In genomic region chr2:31246184-31246852, GRCh38 we compare ENCODE assay signal across 27 cellular contexts. TPM values are rescaled to one million over a fixed set of nuclear protein-coding genes. Genes with fewer than 3 reads are reported as not detected.
DNase-seq lines count a peak whose midpoint lies in the region; ATAC-seq, FAIRE-seq and TF ChIP-seq lines count a peak whose summit lies in the region.
"Had no signal": no experiment of that assay in that cellular context is flagged by ENCODE, and none has a peak within 500 bp of the region (broad histone marks: within the 10 kb centered on the region; RNA-seq: fewer than 3 reads in every experiment).

No MANE protein-coding gene starts in this region.

- CTCF ChIA-PET in Calu3 (lab: Charles Lee), result interaction anchor here (0.7 kb wide), 1 partner anchor 9 kb away, joined by 3 read pairs; no protein-coding TSS in a partner anchor

- peak overlapping the region in 1 of 4 donors; percentile 30 for H3K4me3 Mint-ChIP-seq in IgD-negative memory B cell
- no peak overlapping the region for H3K4me3 Mint-ChIP-seq in Calu3 (ENCODE audit: low read depth, unreplicated experiment)
- H3K4me3 Mint-ChIP-seq: activated CD8-positive, alpha-beta T cell treated with anti-CD3 and anti-CD28 coated beads for 36 hours; activated naive CD4-positive, alpha-beta T cell treated with anti-CD3 and anti-CD28 coated beads for 36 hours; activated T-helper 1 cell treated with anti-CD3 and anti-CD28 coated beads, Interleukin-12 subunit alpha, Interleukin-12 subunit beta, Interleukin-2, Interleukin-4 antibody, amounts not matched to agents 30 ng/mL and 10 ng/mL and 1 ng/mL, durations not matched to agents 14 hours and 24 hours and 36 hours; CD8-positive, alpha-beta T cell; stimulated activated naive CD8-positive, alpha-beta T cell treated with anti-CD3 and anti-CD28 coated beads, Interleukin-15, Interleukin-2, amounts not matched to agents 100 ng/mL and 50 ng/mL, for 24 hours had no signal

- TF ChIP-seq CTCF in bronchial epithelial cell (IDR thresholded peaks at IDR 0.05; ENCODE audit: insufficient read depth, low read length, severe bottlenecking) (no peak), Calu3 (IDR thresholded peaks at IDR 0.05; ENCODE audit: unreplicated experiment) (no peak)

- H3K36me3 Mint-ChIP-seq in IgD-negative memory B cell, result peaks cover 14% of the 10 kb centered on the region
- H3K36me3 Mint-ChIP-seq in Calu3 (ENCODE audit: insufficient read depth, unreplicated experiment), result no peaks in the 10 kb centered on the region

- H3K36me3 ChIP-seq in bronchial epithelial cell (ENCODE audit: control insufficient read depth, insufficient read depth, low read length), result no peaks in the 10 kb centered on the region
- H3K36me3 ChIP-seq: gastrocnemius medialis had no signal

- H3K9me3 Mint-ChIP-seq in IgD-negative memory B cell (no peaks in the 10 kb centered on the region), Calu3 (ENCODE audit: low read depth, unreplicated experiment) (no peaks in the 10 kb centered on the region)
- H3K9me3 Mint-ChIP-seq: activated CD8-positive, alpha-beta T cell treated with anti-CD3 and anti-CD28 coated beads for 36 hours; activated naive CD4-positive, alpha-beta T cell treated with anti-CD3 and anti-CD28 coated beads for 36 hours; activated T-helper 1 cell treated with anti-CD3 and anti-CD28 coated beads, Interleukin-12 subunit alpha, Interleukin-12 subunit beta, Interleukin-2, Interleukin-4 antibody, amounts not matched to agents 30 ng/mL and 10 ng/mL and 1 ng/mL, durations not matched to agents 14 hours and 24 hours and 36 hours; CD8-positive, alpha-beta T cell; stimulated activated naive CD8-positive, alpha-beta T cell treated with anti-CD3 and anti-CD28 coated beads, Interleukin-15, Interleukin-2, amounts not matched to agents 100 ng/mL and 50 ng/mL, for 24 hours had no signal

- intact Hi-C loops in Calu3 (cut with micrococcal nuclease; ENCODE audit: unreplicated experiment), result no loop called here

- peak; percentile 50 for FAIRE-seq in bronchial epithelial cell (lab: Jason Lieb, UNC)

- in situ Hi-C loops in Caki2 (cut with HindIII; ENCODE audit: low pct_unique_long_range_greater_than_20kb, low sequenced_read_pairs), result no loop called here

- peak overlapping the region in 2 of 3 donors; percentile 57 to 77 for H3K27ac Mint-ChIP-seq in IgD-negative memory B cell
- no peak overlapping the region for H3K27ac Mint-ChIP-seq in Calu3 (ENCODE audit: unreplicated experiment)
- H3K27ac Mint-ChIP-seq: activated CD8-positive, alpha-beta T cell treated with anti-CD3 and anti-CD28 coated beads for 36 hours; activated naive CD4-positive, alpha-beta T cell treated with anti-CD3 and anti-CD28 coated beads for 36 hours; activated T-helper 1 cell treated with anti-CD3 and anti-CD28 coated beads, Interleukin-12 subunit alpha, Interleukin-12 subunit beta, Interleukin-2, Interleukin-4 antibody, amounts not matched to agents 30 ng/mL and 10 ng/mL and 1 ng/mL, durations not matched to agents 14 hours and 24 hours and 36 hours; CD8-positive, alpha-beta T cell; stimulated activated naive CD8-positive, alpha-beta T cell treated with anti-CD3 and anti-CD28 coated beads, Interleukin-15, Interleukin-2, amounts not matched to agents 100 ng/mL and 50 ng/mL, for 24 hours had no signal

- DNase-seq in Caki2 (ENCODE audit: low read depth) (peak; percentile 44), bronchial epithelial cell (ENCODE audit: low read depth) (no peak), mesenteric fat pad (ENCODE audit: low spot score) (peak; percentile 18), Calu3 (no peak), SW 1271 (lab: John Stamatoyannopoulos, UW) (no peak), amniotic stem cell (lab: John Stamatoyannopoulos, UW) (no peak)
- DNase-seq: activated CD8-positive, alpha-beta memory T cell treated with anti-CD3 and anti-CD28 coated beads, Interleukin-2, amount 50 U/mL, for 48 hours; activated CD8-positive, alpha-beta T cell treated with anti-CD3 and anti-CD28 coated beads for 36 hours; activated naive CD4-positive, alpha-beta T cell treated with anti-CD3 and anti-CD28 coated beads for 36 hours; AML-193; CD8-positive, alpha-beta T cell; DMS153; gastrocnemius medialis; mammary epithelial cell; NCI-H1092; NCI-H187 treated with DMSO at 0.1 percent for 48 hours; NCI-H2171 treated with DMSO at 0.1 percent for 48 hours; NK-92 treated with Interleukin-12 subunit alpha and Interleukin-12 subunit beta, amount 100 ng/mL, for 24 hours; PC-9; Right ventricle myocardium superior; testis had no signal

- no peaks in the 10 kb centered on the region for H3K27me3 Mint-ChIP-seq in IgD-negative memory B cell
- no peaks in the 10 kb centered on the region for H3K27me3 Mint-ChIP-seq in Calu3 (ENCODE audit: unreplicated experiment)
- H3K27me3 Mint-ChIP-seq: activated CD8-positive, alpha-beta T cell treated with anti-CD3 and anti-CD28 coated beads for 36 hours; stimulated activated naive CD8-positive, alpha-beta T cell treated with anti-CD3 and anti-CD28 coated beads, Interleukin-15, Interleukin-2, amounts not matched to agents 100 ng/mL and 50 ng/mL, for 24 hours had no signal

- H3K4me1 Mint-ChIP-seq in IgD-negative memory B cell, result peaks cover 26 to 47% (median 44%) of the 10 kb centered on the region in 3 donors
- H3K4me1 Mint-ChIP-seq in Calu3 (ENCODE audit: low read depth, unreplicated experiment), result no peaks in the 10 kb centered on the region

- no TSS peak for BruUV-seq in Calu3 (replicated peaks; lab: Mats Ljungman, UMichigan)

- no peaks in the 10 kb centered on the region for H3K27me3 ChIP-seq in bronchial epithelial cell (ENCODE audit: control insufficient read depth, insufficient read depth, low read length)
- H3K27me3 ChIP-seq: gastrocnemius medialis, testis had no signal

- no peak overlapping the region for H3K4me3 ChIP-seq in bronchial epithelial cell (ENCODE audit: low read depth, low read length)
- H3K4me3 ChIP-seq: gastrocnemius medialis, PC-9, testis had no signal

- ATAC-seq in GM18511 (IDR thresholded peaks at IDR 0.05; ENCODE audit: unreplicated experiment), result no peak
- ATAC-seq: activated CD8-positive, alpha-beta T cell treated with anti-CD3 and anti-CD28 coated beads for 36 hours; CD8-positive, alpha-beta T cell; esophagus mucosa; gastrocnemius medialis had no signal

RNA-seq across cellular contexts. Expression of gene EHD3, which starts 12.4 kb away (rescaled TPM):
- 8.6 and 8.9 TPM in 2 replicates for total RNA-seq in Caki2 (2014; rRNA removed; shearing (Covaris generic); ENCODE audit: low replicate concordance)
- polyA plus RNA-seq in IgD-negative memory B cell, result 31.8 TPM
- total RNA-seq in bronchial epithelial cell (1.6 and 2.3 TPM in 2 replicates), mesenteric fat pad (2.4 TPM), Calu3 (2022) (1.7 and 2.2 TPM in 2 replicates)

RNA-seq across cellular contexts. Expression of gene CAPN14, which starts 29.0 kb away (rescaled TPM):
- 0.57 and 1.6 TPM in 2 replicates for total RNA-seq in Caki2 (2014; rRNA removed; shearing (Covaris generic); ENCODE audit: low replicate concordance)
- 2.9 TPM for polyA plus RNA-seq in IgD-negative memory B cell
- total RNA-seq in bronchial epithelial cell (10.3 and 35.1 TPM in 2 replicates), mesenteric fat pad (0.10 TPM), Calu3 (2022) (0.35 and 0.42 TPM in 2 replicates)
- total RNA-seq: gastrocnemius medialis, skeletal muscle tissue had no signal

Comparison
In these comparisons a context has a peak if more than half of its experiments do, and no peak if none do; other contexts are left out.
1. DNase-seq: peak in Caki2 (single experiment) and mesenteric fat pad (single experiment); none in bronchial epithelial cell (single experiment), Calu3 (single experiment), SW 1271 (0 of 2) and amniotic stem cell (single experiment).